Comparison of ENCODE assay signal across 1 cellular context in the genomic region with DNA sequence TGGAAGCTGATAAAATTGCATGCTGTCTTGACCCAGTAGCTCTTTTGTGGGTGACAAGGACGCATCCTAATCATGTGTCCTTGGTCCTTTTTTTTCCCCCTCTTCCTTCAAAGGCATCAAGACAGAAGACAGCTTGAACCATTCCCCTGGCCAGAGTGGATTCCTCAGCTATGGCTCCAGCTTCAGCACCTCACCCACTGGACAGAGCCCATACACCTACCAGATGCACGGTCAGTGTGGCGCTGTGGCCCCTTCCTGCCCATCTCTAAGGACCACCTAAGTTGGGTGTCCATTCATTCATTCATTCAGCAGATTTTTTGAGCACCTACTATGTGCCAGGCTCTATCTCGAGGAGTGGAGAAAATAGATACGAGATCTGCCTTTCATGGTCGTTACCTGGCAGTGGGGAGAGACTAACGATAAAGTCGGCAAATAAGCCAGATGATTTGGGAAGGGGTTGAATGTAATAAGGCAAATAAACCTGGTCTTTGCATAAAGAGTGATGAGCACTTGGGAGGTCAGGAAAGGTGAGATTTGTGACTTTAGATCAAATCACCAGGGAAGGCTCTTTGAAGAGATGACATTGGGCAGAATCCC.
TF ChIP-seq lines count a peak whose summit lies in the region.

No MANE protein-coding gene starts in this region.

TF ChIP-seq in HepG2, 621 proteins besides CTCF, POLR2A, EP300 and RAD21 (continued from another document):
- TF ChIP-seq, protein P1, sequence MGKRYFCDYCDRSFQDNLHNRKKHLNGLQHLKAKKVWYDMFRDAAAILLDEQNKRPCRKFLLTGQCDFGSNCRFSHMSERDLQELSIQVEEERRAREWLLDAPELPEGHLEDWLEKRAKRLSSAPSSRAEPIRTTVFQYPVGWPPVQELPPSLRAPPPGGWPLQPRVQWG (CRISPR knock-in tag; IDR thresholded peaks at IDR 0.05; ENCODE audit: borderline replicate concordance, low read depth), result no peak
- TF ChIP-seq ZNF878 (CRISPR knock-in tag; IDR thresholded peaks at IDR 0.05), result peak; percentile 41; the same call in 1 of the 2 replicates
- TF ChIP-seq, protein P2, sequence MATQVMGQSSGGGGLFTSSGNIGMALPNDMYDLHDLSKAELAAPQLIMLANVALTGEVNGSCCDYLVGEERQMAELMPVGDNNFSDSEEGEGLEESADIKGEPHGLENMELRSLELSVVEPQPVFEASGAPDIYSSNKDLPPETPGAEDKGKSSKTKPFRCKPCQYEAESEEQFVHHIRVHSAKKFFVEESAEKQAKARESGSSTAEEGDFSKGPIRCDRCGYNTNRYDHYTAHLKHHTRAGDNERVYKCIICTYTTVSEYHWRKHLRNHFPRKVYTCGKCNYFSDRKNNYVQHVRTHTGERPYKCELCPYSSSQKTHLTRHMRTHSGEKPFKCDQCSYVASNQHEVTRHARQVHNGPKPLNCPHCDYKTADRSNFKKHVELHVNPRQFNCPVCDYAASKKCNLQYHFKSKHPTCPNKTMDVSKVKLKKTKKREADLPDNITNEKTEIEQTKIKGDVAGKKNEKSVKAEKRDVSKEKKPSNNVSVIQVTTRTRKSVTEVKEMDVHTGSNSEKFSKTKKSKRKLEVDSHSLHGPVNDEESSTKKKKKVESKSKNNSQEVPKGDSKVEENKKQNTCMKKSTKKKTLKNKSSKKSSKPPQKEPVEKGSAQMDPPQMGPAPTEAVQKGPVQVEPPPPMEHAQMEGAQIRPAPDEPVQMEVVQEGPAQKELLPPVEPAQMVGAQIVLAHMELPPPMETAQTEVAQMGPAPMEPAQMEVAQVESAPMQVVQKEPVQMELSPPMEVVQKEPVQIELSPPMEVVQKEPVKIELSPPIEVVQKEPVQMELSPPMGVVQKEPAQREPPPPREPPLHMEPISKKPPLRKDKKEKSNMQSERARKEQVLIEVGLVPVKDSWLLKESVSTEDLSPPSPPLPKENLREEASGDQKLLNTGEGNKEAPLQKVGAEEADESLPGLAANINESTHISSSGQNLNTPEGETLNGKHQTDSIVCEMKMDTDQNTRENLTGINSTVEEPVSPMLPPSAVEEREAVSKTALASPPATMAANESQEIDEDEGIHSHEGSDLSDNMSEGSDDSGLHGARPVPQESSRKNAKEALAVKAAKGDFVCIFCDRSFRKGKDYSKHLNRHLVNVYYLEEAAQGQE (IDR thresholded peaks at IDR 0.05; ENCODE audit: borderline replicate concordance in 1 of 2, low read depth in 1 of 2, low read length in 2 of 2), result peak; percentile 85 to 94
- TF ChIP-seq THAP11 (CRISPR knock-in tag; IDR thresholded peaks at IDR 0.05), result no peak
- TF ChIP-seq ZNF749 (CRISPR knock-in tag; IDR thresholded peaks at IDR 0.05; ENCODE audit: borderline replicate concordance), result no peak
- TF ChIP-seq ZBTB8A (CRISPR knock-in tag; IDR thresholded peaks at IDR 0.05; ENCODE audit: borderline replicate concordance, low read depth), result no peak
- 0 out of 2 replicates have a peak, but pooled peaks have one; percentile 21 for TF ChIP-seq HOXA9 (CRISPR knock-in tag; IDR thresholded peaks at IDR 0.05; ENCODE audit: borderline replicate concordance)
- TF ChIP-seq MYNN (CRISPR knock-in tag; IDR thresholded peaks at IDR 0.05; ENCODE audit: low read depth), result no peak
- TF ChIP-seq, protein P3, sequence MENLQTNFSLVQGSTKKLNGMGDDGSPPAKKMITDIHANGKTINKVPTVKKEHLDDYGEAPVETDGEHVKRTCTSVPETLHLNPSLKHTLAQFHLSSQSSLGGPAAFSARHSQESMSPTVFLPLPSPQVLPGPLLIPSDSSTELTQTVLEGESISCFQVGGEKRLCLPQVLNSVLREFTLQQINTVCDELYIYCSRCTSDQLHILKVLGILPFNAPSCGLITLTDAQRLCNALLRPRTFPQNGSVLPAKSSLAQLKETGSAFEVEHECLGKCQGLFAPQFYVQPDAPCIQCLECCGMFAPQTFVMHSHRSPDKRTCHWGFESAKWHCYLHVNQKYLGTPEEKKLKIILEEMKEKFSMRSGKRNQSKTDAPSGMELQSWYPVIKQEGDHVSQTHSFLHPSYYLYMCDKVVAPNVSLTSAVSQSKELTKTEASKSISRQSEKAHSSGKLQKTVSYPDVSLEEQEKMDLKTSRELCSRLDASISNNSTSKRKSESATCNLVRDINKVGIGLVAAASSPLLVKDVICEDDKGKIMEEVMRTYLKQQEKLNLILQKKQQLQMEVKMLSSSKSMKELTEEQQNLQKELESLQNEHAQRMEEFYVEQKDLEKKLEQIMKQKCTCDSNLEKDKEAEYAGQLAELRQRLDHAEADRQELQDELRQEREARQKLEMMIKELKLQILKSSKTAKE (CRISPR knock-in tag; IDR thresholded peaks at IDR 0.05; ENCODE audit: borderline replicate concordance), result peak; percentile 20; the same call in 1 of the 2 replicates
- TF ChIP-seq, protein P4, sequence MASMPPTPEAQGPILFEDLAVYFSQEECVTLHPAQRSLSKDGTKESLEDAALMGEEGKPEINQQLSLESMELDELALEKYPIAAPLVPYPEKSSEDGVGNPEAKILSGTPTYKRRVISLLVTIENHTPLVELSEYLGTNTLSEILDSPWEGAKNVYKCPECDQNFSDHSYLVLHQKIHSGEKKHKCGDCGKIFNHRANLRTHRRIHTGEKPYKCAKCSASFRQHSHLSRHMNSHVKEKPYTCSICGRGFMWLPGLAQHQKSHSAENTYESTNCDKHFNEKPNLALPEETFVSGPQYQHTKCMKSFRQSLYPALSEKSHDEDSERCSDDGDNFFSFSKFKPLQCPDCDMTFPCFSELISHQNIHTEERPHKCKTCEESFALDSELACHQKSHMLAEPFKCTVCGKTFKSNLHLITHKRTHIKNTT (CRISPR knock-in tag; IDR thresholded peaks at IDR 0.05), result no peak
- 0 out of 2 replicates have a peak, but pooled peaks have one; percentile 58 for TF ChIP-seq ISX (CRISPR knock-in tag; conservative IDR thresholded peaks at IDR 0.05)
- TF ChIP-seq MIER2 (CRISPR knock-in tag; IDR thresholded peaks at IDR 0.05), result peak; percentile 96
- TF ChIP-seq EHMT2 (IDR thresholded peaks at IDR 0.05; ENCODE audit: borderline replicate concordance, low read depth, low read length), result peak; percentile 72; the same call in 1 of the 2 replicates
